ENCODE assay signal across 1 cellular context in genomic region chr1:1672181-1672965, GRCh38.
TF ChIP-seq lines count a peak whose summit lies in the region.

No MANE protein-coding gene starts in this region.

TF ChIP-seq in GM12878, 131 proteins besides CTCF, POLR2A, EP300 and RAD21:
- TF ChIP-seq IKZF1 (conservative IDR thresholded peaks at IDR 0.05) (no peak), CBX5 (IDR thresholded peaks at IDR 0.05; ENCODE audit: low read depth) (no peak), ZNF217 (IDR thresholded peaks at IDR 0.05) (no peak), TAF1 (IDR thresholded peaks at IDR 0.05; ENCODE audit: borderline replicate concordance, low read depth, low read length) (no peak), EZH2 (IDR thresholded peaks at IDR 0.05; ENCODE audit: borderline replicate concordance, control insufficient read depth, low read depth, low read length) (no peak), SUZ12 (IDR thresholded peaks at IDR 0.05; ENCODE audit: unreplicated experiment) (no peak), POU2F2 (IDR thresholded peaks at IDR 0.05; ENCODE audit: borderline replicate concordance, low read depth, low read length) (no peak), ZNF592 (IDR thresholded peaks at IDR 0.05) (no peak)
